10 cellular contexts compared by ENCODE assay signal in genomic region chr12:112854344-112854743, GRCh38. TPM values are rescaled to one million over a fixed set of nuclear protein-coding genes. Genes with fewer than 3 reads are reported as not detected.
"Had no signal": no experiment of that assay in that cellular context is flagged by ENCODE, and none has a peak within 500 bp of the region (broad histone marks: within the 10 kb centered on the region; RNA-seq: fewer than 3 reads in every experiment).

No MANE protein-coding gene starts in this region.

- FAIRE-seq: H1, H54 had no signal

- H3K4me2 ChIP-seq: GM23338 had no signal

- H2AFZ ChIP-seq: GM23248, GM23338 had no signal

- H3K27ac Mint-ChIP-seq: GM23338, H9, HFFc6 had no signal

- H3K36me3 ChIP-seq: HAP-1 had no signal

- H3K4me3 Mint-ChIP-seq: GM23338, H9, HFFc6 had no signal

- H3K9me3 ChIP-seq: HAP-1 had no signal

- DNase-seq: GM23248, GOT3, H7, HCEC 1CT, HFFc6 had no signal

- H3K9me3 Mint-ChIP-seq: GM23338, H9 had no signal

- ATAC-seq: GM23338 had no signal

- H3K4me1 ChIP-seq: HAP-1 had no signal

- H3K27ac ChIP-seq: GM23248 had no signal

- H3K4me3 ChIP-seq: GM23248, GM23338, HAP-1 had no signal

- H3K9ac ChIP-seq: GM23248 had no signal

RNA-seq across cellular contexts. Expression of gene OAS1, which starts 52.4 kb away (rescaled TPM):
- total RNA-seq: GM23248, GM23338, H1, H9, HFFc6 had no signal
- polyA plus RNA-seq: GM23338 had no signal
